Comparison of ENCODE assay signal across 20 cellular contexts in the genomic region with DNA sequence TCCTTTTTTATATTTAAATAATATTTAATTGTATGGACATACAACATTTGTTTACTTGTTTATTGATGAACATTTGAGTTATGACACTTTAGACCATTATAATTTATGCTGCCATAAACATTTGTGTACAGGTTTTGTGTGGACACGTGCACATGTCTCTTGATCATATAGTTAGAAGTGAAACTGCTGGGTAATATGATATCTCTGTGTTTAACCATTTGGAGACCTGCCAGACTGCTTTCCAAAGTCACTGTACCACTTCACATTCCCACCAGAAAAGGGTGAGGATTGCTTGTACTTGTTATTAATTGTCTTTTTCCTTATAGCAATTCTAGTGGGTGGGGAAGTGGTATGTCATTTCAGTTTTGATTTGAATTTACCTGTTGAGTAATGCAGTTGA.
DNase-seq lines count a peak whose midpoint lies in the region; ATAC-seq and TF ChIP-seq lines count a peak whose summit lies in the region.
"Had no signal": no experiment of that assay in that cellular context is flagged by ENCODE, and none has a peak within 500 bp of the region (broad histone marks: within the 10 kb centered on the region; RNA-seq: fewer than 3 reads in every experiment).

No MANE protein-coding gene starts in this region.

- no peaks in the 10 kb centered on the region for H3K4me1 Mint-ChIP-seq in stimulated activated effector memory CD8-positive, alpha-beta T cell treated with anti-CD3 and anti-CD28 coated beads, Interleukin-12 subunit alpha, Interleukin-12 subunit beta, amount 100 ng/mL, for 72 hours
- H3K4me1 Mint-ChIP-seq: activated T-helper 17 cell treated with anti-CD3 and anti-CD28 coated beads, Interleukin-2, amount 50 U/mL, for 72 hours; brain had no signal

- no peak for TF ChIP-seq CTCF in brain microvascular endothelial cell (IDR thresholded peaks at IDR 0.05; ENCODE audit: low read depth, low read length, missing control alignments)

- no peak overlapping the region for H3K4me3 Mint-ChIP-seq in stimulated activated effector memory CD8-positive, alpha-beta T cell treated with anti-CD3 and anti-CD28 coated beads, Interleukin-12 subunit alpha, Interleukin-12 subunit beta, amount 100 ng/mL, for 72 hours
- H3K4me3 Mint-ChIP-seq: activated CD4-positive, alpha-beta memory T cell treated with anti-CD3 and anti-CD28 coated beads for 36 hours; activated T-helper 17 cell treated with anti-CD3 and anti-CD28 coated beads, Interleukin-2, amount 50 U/mL, for 72 hours; brain had no signal

- no peak overlapping the region for H3K4me3 ChIP-seq in brain microvascular endothelial cell (ENCODE audit: low read depth, low read length)
- H3K4me3 ChIP-seq: gastrocnemius medialis, GM12878, uterus had no signal

- no peak overlapping the region for H3K27ac ChIP-seq in brain microvascular endothelial cell
- H3K27ac ChIP-seq: gastrocnemius medialis, uterus had no signal

- DNase-seq in DMS153 treated with DMSO at 0.1 percent for 48 hours (lab: John Stamatoyannopoulos, UW; ENCODE audit: unreplicated experiment) = peak; percentile 95
- DNase-seq in NCI-H1436 treated with DMSO at 0.1 percent for 48 hours (lab: John Stamatoyannopoulos, UW) = peak; percentile 80
- DNase-seq in NCI-H526 treated with DMSO at 0.1 percent for 48 hours (lab: John Stamatoyannopoulos, UW) = peak; percentile 50
- DNase-seq in brain microvascular endothelial cell = peak; percentile 46
- DNase-seq in stimulated activated effector memory CD8-positive, alpha-beta T cell treated with anti-CD3 and anti-CD28 coated beads, Interleukin-12 subunit alpha, Interleukin-12 subunit beta, amount 100 ng/mL, for 72 hours (ENCODE audit: low spot score in 2 of 2) = no peak
- no peak for DNase-seq in activated CD4-positive, alpha-beta T cell treated with anti-CD3 and anti-CD28 coated beads, Interleukin-2, amount 50 U/mL, for 1 hour
- no peak for DNase-seq in activated T-cell treated with anti-CD3 and anti-CD28 coated beads, Interleukin-2, amount 50 U/mL, for 48 hours
- DNase-seq: activated CD4-positive, alpha-beta memory T cell treated with anti-CD3 and anti-CD28 coated beads for 36 hours; effector CD4-positive, alpha-beta T cell; gastrocnemius medialis; IMR-90; kidney; NCI-H1930; stimulated activated CD4-positive, alpha-beta T cell treated with anti-CD3 and anti-CD28 coated beads, Interleukin-2, amount 100 ng/mL, for 24 hours; T-helper 9 cell; uterus had no signal

- H3K9me3 Mint-ChIP-seq in stimulated activated effector memory CD8-positive, alpha-beta T cell treated with anti-CD3 and anti-CD28 coated beads, Interleukin-12 subunit alpha, Interleukin-12 subunit beta, amount 100 ng/mL, for 72 hours = peaks cover 17% of the 10 kb centered on the region
- H3K9me3 Mint-ChIP-seq: brain had no signal

- H3K27me3 ChIP-seq in brain microvascular endothelial cell (replicated peaks) = no peaks in the 10 kb centered on the region
- H3K27me3 ChIP-seq: gastrocnemius medialis, uterus had no signal

- in situ Hi-C loops in brain microvascular endothelial cell (cut with HindIII; ENCODE audit: low pct_ligation_motif_present, low sequenced_read_pairs) = no loop called here

- ATAC-seq in GM18498 (IDR thresholded peaks at IDR 0.05; ENCODE audit: unreplicated experiment) = no peak
- ATAC-seq in stimulated activated effector memory CD8-positive, alpha-beta T cell treated with anti-CD3 and anti-CD28 coated beads, Interleukin-12 subunit alpha, Interleukin-12 subunit beta, amount 100 ng/mL, for 72 hours = no peak
- ATAC-seq: activated T-helper 17 cell treated with anti-CD3 and anti-CD28 coated beads, Interleukin-2, amount 50 U/mL, for 72 hours; gastrocnemius medialis; GM12878 had no signal

- no peak overlapping the region for H3K27ac Mint-ChIP-seq in stimulated activated effector memory CD8-positive, alpha-beta T cell treated with anti-CD3 and anti-CD28 coated beads, Interleukin-12 subunit alpha, Interleukin-12 subunit beta, amount 100 ng/mL, for 72 hours
- H3K27ac Mint-ChIP-seq: activated CD4-positive, alpha-beta memory T cell treated with anti-CD3 and anti-CD28 coated beads for 36 hours; activated T-helper 17 cell treated with anti-CD3 and anti-CD28 coated beads, Interleukin-2, amount 50 U/mL, for 72 hours had no signal

- H3K36me3 ChIP-seq in brain microvascular endothelial cell (replicated peaks) = no peaks in the 10 kb centered on the region
- H3K36me3 ChIP-seq: gastrocnemius medialis, uterus had no signal

- H3K36me3 Mint-ChIP-seq in stimulated activated effector memory CD8-positive, alpha-beta T cell treated with anti-CD3 and anti-CD28 coated beads, Interleukin-12 subunit alpha, Interleukin-12 subunit beta, amount 100 ng/mL, for 72 hours = no peaks in the 10 kb centered on the region
- H3K36me3 Mint-ChIP-seq: activated CD4-positive, alpha-beta memory T cell treated with anti-CD3 and anti-CD28 coated beads for 36 hours; brain had no signal

Comparison
In these comparisons a context has a peak if more than half of its experiments do, and no peak if none do; other contexts are left out.
1. DNase-seq: peak in DMS153 treated with DMSO at 0.1 percent for 48 hours (single experiment), NCI-H1436 treated with DMSO at 0.1 percent for 48 hours (single experiment), NCI-H526 treated with DMSO at 0.1 percent for 48 hours (single experiment) and brain microvascular endothelial cell (single experiment); none in stimulated activated effector memory CD8-positive, alpha-beta T cell treated with anti-CD3 and anti-CD28 coated beads, Interleukin-12 subunit alpha, Interleukin-12 subunit beta, amount 100 ng/mL, for 72 hours (0 of 2), activated CD4-positive, alpha-beta T cell treated with anti-CD3 and anti-CD28 coated beads, Interleukin-2, amount 50 U/mL, for 1 hour (single experiment) and activated T-cell treated with anti-CD3 and anti-CD28 coated beads, Interleukin-2, amount 50 U/mL, for 48 hours (0 of 2).